Comparison of ENCODE assay signal across 1 cellular context in genomic region chr17:44200478-44201155, GRCh38.
TF ChIP-seq lines count a peak whose summit lies in the region.

No MANE protein-coding gene starts in this region.

TF ChIP-seq in K562, 482 proteins besides CTCF, POLR2A, EP300 and RAD21 (continued from another document and continues in another):
- TF ChIP-seq CHD7 (IDR thresholded peaks at IDR 0.05; ENCODE audit: low read depth, low read length): no peak
- TF ChIP-seq, protein P1, sequence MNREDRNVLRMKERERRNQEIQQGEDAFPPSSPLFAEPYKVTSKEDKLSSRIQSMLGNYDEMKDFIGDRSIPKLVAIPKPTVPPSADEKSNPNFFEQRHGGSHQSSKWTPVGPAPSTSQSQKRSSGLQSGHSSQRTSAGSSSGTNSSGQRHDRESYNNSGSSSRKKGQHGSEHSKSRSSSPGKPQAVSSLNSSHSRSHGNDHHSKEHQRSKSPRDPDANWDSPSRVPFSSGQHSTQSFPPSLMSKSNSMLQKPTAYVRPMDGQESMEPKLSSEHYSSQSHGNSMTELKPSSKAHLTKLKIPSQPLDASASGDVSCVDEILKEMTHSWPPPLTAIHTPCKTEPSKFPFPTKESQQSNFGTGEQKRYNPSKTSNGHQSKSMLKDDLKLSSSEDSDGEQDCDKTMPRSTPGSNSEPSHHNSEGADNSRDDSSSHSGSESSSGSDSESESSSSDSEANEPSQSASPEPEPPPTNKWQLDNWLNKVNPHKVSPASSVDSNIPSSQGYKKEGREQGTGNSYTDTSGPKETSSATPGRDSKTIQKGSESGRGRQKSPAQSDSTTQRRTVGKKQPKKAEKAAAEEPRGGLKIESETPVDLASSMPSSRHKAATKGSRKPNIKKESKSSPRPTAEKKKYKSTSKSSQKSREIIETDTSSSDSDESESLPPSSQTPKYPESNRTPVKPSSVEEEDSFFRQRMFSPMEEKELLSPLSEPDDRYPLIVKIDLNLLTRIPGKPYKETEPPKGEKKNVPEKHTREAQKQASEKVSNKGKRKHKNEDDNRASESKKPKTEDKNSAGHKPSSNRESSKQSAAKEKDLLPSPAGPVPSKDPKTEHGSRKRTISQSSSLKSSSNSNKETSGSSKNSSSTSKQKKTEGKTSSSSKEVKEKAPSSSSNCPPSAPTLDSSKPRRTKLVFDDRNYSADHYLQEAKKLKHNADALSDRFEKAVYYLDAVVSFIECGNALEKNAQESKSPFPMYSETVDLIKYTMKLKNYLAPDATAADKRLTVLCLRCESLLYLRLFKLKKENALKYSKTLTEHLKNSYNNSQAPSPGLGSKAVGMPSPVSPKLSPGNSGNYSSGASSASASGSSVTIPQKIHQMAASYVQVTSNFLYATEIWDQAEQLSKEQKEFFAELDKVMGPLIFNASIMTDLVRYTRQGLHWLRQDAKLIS (CRISPR knock-in tag; IDR thresholded peaks at IDR 0.05): no peak
- TF ChIP-seq JUND (IDR thresholded peaks at IDR 0.05; ENCODE audit: borderline replicate concordance, low read depth, low read length): no peak
- no peak for TF ChIP-seq JUND (tag; IDR thresholded peaks at IDR 0.05; ENCODE audit: borderline replicate concordance, low read depth, low read length)
- no peak for TF ChIP-seq ZNF175 (CRISPR knock-in tag; IDR thresholded peaks at IDR 0.05; ENCODE audit: low read depth)
- TF ChIP-seq KLF1 (tag; IDR thresholded peaks at IDR 0.05): no peak
- no peak for TF ChIP-seq NR2F6 (CRISPR knock-in tag; IDR thresholded peaks at IDR 0.05)
- no peak for TF ChIP-seq FOXM1 (IDR thresholded peaks at IDR 0.05; ENCODE audit: low read depth)
- TF ChIP-seq FOXM1 (CRISPR knock-in tag; IDR thresholded peaks at IDR 0.05; ENCODE audit: low read depth): no peak
- no peak for TF ChIP-seq CEBPB (tag; IDR thresholded peaks at IDR 0.05)
- TF ChIP-seq THRB (CRISPR knock-in tag; conservative IDR thresholded peaks at IDR 0.05): no peak
- no peak for TF ChIP-seq SMAD2 (IDR thresholded peaks at IDR 0.05; ENCODE audit: low read depth, low read length)
- TF ChIP-seq CBFB (CRISPR knock-in tag; IDR thresholded peaks at IDR 0.05): no peak
- no peak for TF ChIP-seq PPARD (CRISPR knock-in tag; IDR thresholded peaks at IDR 0.05)
- TF ChIP-seq ZNF253 (CRISPR knock-in tag; conservative IDR thresholded peaks at IDR 0.05): no peak
- no peak for TF ChIP-seq WHSC1 (IDR thresholded peaks at IDR 0.05; ENCODE audit: low read length)
- TF ChIP-seq MLX (CRISPR knock-in tag; conservative IDR thresholded peaks at IDR 0.05): 0 out of 4 replicates have a peak, but pooled peaks of 1 of the 2 experiments have one; percentile 70
- no peak for TF ChIP-seq EWSR1 (IDR thresholded peaks at IDR 0.05; ENCODE audit: borderline replicate concordance, low read depth, partially characterized antibody)
- no peak for TF ChIP-seq ZSCAN29 (IDR thresholded peaks at IDR 0.05)
- no peak for TF ChIP-seq HMG20B (CRISPR knock-in tag; IDR thresholded peaks at IDR 0.05)
- TF ChIP-seq E2F1 (CRISPR knock-in tag; IDR thresholded peaks at IDR 0.05): peak; percentile 38; the same call in 1 of the 2 replicates
- no peak for TF ChIP-seq ZNF197 (CRISPR knock-in tag; IDR thresholded peaks at IDR 0.05; ENCODE audit: low read depth)
- TF ChIP-seq ZBTB17 (CRISPR knock-in tag; IDR thresholded peaks at IDR 0.05): no peak
- no peak for TF ChIP-seq SMAD3 (CRISPR knock-in tag; conservative IDR thresholded peaks at IDR 0.05)
- TF ChIP-seq, protein P2, sequence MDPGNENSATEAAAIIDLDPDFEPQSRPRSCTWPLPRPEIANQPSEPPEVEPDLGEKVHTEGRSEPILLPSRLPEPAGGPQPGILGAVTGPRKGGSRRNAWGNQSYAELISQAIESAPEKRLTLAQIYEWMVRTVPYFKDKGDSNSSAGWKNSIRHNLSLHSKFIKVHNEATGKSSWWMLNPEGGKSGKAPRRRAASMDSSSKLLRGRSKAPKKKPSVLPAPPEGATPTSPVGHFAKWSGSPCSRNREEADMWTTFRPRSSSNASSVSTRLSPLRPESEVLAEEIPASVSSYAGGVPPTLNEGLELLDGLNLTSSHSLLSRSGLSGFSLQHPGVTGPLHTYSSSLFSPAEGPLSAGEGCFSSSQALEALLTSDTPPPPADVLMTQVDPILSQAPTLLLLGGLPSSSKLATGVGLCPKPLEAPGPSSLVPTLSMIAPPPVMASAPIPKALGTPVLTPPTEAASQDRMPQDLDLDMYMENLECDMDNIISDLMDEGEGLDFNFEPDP (CRISPR knock-in tag; IDR thresholded peaks at IDR 0.05): no peak
- TF ChIP-seq CREBBP (IDR thresholded peaks at IDR 0.05; ENCODE audit: low read depth, low read length): no peak
- TF ChIP-seq ZNF589 (CRISPR knock-in tag; IDR thresholded peaks at IDR 0.05; ENCODE audit: low read depth): no peak
- TF ChIP-seq CHD1 (IDR thresholded peaks at IDR 0.05; ENCODE audit: low read length): peak; percentile 78
- TF ChIP-seq ZNF668 (CRISPR knock-in tag; IDR thresholded peaks at IDR 0.05): no peak
- no peak for TF ChIP-seq ZBTB2 (IDR thresholded peaks at IDR 0.05)
- no peak for TF ChIP-seq ZNF707 (CRISPR knock-in tag; conservative IDR thresholded peaks at IDR 0.05)
- peak; percentile 78 for TF ChIP-seq RBFOX2 (IDR thresholded peaks at IDR 0.05; ENCODE audit: low read depth, low read length)
- TF ChIP-seq HSF4 (CRISPR knock-in tag; IDR thresholded peaks at IDR 0.05; ENCODE audit: borderline replicate concordance): no peak
- TF ChIP-seq ZEB2 (IDR thresholded peaks at IDR 0.05): no peak
- TF ChIP-seq SRSF3 (IDR thresholded peaks at IDR 0.05; ENCODE audit: insufficient read depth, low read length): no peak
- TF ChIP-seq XRCC3 (IDR thresholded peaks at IDR 0.05): no peak
- TF ChIP-seq, protein P3, sequence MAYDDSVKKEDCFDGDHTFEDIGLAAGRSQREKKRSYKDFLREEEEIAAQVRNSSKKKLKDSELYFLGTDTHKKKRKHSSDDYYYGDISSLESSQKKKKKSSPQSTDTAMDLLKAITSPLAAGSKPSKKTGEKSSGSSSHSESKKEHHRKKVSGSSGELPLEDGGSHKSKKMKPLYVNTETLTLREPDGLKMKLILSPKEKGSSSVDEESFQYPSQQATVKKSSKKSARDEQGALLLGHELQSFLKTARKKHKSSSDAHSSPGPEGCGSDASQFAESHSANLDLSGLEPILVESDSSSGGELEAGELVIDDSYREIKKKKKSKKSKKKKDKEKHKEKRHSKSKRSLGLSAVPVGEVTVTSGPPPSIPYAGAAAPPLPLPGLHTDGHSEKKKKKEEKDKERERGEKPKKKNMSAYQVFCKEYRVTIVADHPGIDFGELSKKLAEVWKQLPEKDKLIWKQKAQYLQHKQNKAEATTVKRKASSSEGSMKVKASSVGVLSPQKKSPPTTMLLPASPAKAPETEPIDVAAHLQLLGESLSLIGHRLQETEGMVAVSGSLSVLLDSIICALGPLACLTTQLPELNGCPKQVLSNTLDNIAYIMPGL (CRISPR knock-in tag; IDR thresholded peaks at IDR 0.05): no peak
- TF ChIP-seq STAT5B (CRISPR knock-in tag; IDR thresholded peaks at IDR 0.05): no peak
- TF ChIP-seq GABPB1 (CRISPR knock-in tag; IDR thresholded peaks at IDR 0.05): peak; percentile 64; the same call in 1 of the 2 replicates
- TF ChIP-seq ZNF764 (CRISPR knock-in tag; IDR thresholded peaks at IDR 0.05; ENCODE audit: low read depth): no peak
- TF ChIP-seq CBX2 (IDR thresholded peaks at IDR 0.05; ENCODE audit: insufficient read depth, low read length, poor library complexity, severe bottlenecking): no peak
- TF ChIP-seq XRCC5 (IDR thresholded peaks at IDR 0.05; ENCODE audit: low read depth, low read length): no peak
- no peak for TF ChIP-seq TEAD2 (tag; IDR thresholded peaks at IDR 0.05)
